In the genomic region with DNA sequence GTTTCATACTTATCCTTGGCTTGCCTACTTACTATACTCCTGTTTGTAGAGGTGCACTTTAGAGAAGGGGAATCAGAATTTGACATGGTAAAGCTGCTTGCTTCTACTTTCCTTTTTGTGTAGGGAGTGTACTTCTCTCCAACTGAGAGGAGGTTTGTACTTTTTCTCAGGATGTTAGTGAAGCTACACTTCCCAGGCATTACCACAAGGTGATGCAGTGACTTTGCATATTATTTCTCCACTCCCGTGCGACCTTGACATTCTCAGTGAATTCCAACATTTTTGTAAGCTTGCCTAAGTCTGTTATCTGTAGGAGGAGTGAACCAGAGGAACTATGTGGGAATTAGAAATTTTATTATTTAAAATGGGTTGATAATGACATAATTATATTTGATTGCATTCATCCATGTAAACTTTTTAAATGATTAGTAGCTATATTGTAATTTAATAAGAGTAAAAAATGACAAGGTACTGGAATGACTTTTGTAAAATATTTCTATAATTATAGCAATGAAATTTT, we compare ENCODE assay signal across 9 cellular contexts. TPM values are rescaled to one million over a fixed set of nuclear protein-coding genes. Genes with fewer than 3 reads are reported as not detected.
DNase-seq lines count a peak whose midpoint lies in the region; ATAC-seq and TF ChIP-seq lines count a peak whose summit lies in the region.
"Had no signal": no experiment of that assay in that cellular context is flagged by ENCODE, and none has a peak within 500 bp of the region (broad histone marks: within the 10 kb centered on the region; RNA-seq: fewer than 3 reads in every experiment).

No MANE protein-coding gene starts in this region.

- H3K27ac Mint-ChIP-seq in glutamatergic neuron (ENCODE audit: unreplicated experiment): no peak overlapping the region
- H3K27ac Mint-ChIP-seq: dendritic cell treated with granulocyte-macrophage colony-stimulating factor and Interleukin-4, amounts not matched to agents 40 ng/mL and 50 ng/mL, for 4 days had no signal

- H3K4me3 ChIP-seq in suprapubic skin: no peak overlapping the region

- H3K4me3 Mint-ChIP-seq in glutamatergic neuron (ENCODE audit: unreplicated experiment): no peak overlapping the region
- H3K4me3 Mint-ChIP-seq: dendritic cell treated with granulocyte-macrophage colony-stimulating factor and Interleukin-4, amounts not matched to agents 40 ng/mL and 50 ng/mL, for 4 days had no signal

- H3K4me1 Mint-ChIP-seq in glutamatergic neuron (ENCODE audit: low read depth, unreplicated experiment): peaks cover 20% of the 10 kb centered on the region

- H3K9me3 ChIP-seq in suprapubic skin: no peaks in the 10 kb centered on the region

- no peaks in the 10 kb centered on the region for H3K27me3 ChIP-seq in suprapubic skin

- peak; percentile 46 for TF ChIP-seq CTCF in glutamatergic neuron (IDR thresholded peaks at IDR 0.05; ENCODE audit: partially characterized antibody, unreplicated experiment)
- peak; percentile 37 to 39 for TF ChIP-seq CTCF in suprapubic skin (IDR thresholded peaks at IDR 0.05)

- TF ChIP-seq POLR2A in suprapubic skin (IDR thresholded peaks at IDR 0.05): no peak

- no peak overlapping the region for H3K27ac ChIP-seq in suprapubic skin

- no peaks in the 10 kb centered on the region for H3K27me3 Mint-ChIP-seq in glutamatergic neuron (ENCODE audit: unreplicated experiment)
- H3K27me3 Mint-ChIP-seq: dendritic cell treated with granulocyte-macrophage colony-stimulating factor and Interleukin-4, amounts not matched to agents 40 ng/mL and 50 ng/mL, for 4 days had no signal

- TF ChIP-seq EP300 in suprapubic skin (IDR thresholded peaks at IDR 0.05): no peak

- DNase-seq in NCI-H748 (lab: John Stamatoyannopoulos, UW; ENCODE audit: unreplicated experiment) (peak; percentile 24), NCI-H748 treated with DMSO at 0.1 percent for 48 hours (lab: John Stamatoyannopoulos, UW) (no peak), HuH-7.5 (ENCODE audit: low spot score) (peak; percentile 46), SW480 (ENCODE audit: low spot score) (peak; percentile 69), glutamatergic neuron (no peak), suprapubic skin (ENCODE audit: low spot score in 2 of 2) (no peak)
- DNase-seq in stimulated activated CD4-positive, alpha-beta T cell treated with anti-CD3 and anti-CD28 coated beads, Interleukin-1b, Interleukin-23, amount 100 ng/mL, for 48 hours: no peak

- peaks cover 16% of the 10 kb centered on the region for H3K36me3 ChIP-seq in suprapubic skin

- 3% methylated on average over 2 of the region's 2 CpGs for WGBS in suprapubic skin

- H3K36me3 Mint-ChIP-seq in glutamatergic neuron (ENCODE audit: unreplicated experiment): no peaks in the 10 kb centered on the region

- H3K4me1 ChIP-seq in suprapubic skin: peaks cover 50% of the 10 kb centered on the region

- ATAC-seq in GM21717 (IDR thresholded peaks at IDR 0.05; ENCODE audit: unreplicated experiment): no peak

- H3K9me3 Mint-ChIP-seq in glutamatergic neuron (ENCODE audit: unreplicated experiment): no peaks in the 10 kb centered on the region
- H3K9me3 Mint-ChIP-seq: dendritic cell treated with granulocyte-macrophage colony-stimulating factor and Interleukin-4, amounts not matched to agents 40 ng/mL and 50 ng/mL, for 4 days had no signal

RNA-seq across cellular contexts. Expression of a gene that starts 5.2 kb away (rescaled TPM):
- total RNA-seq in glutamatergic neuron (ENCODE audit: unreplicated experiment) (103 TPM), suprapubic skin (10 to 100 TPM; 67.5 to 98.3 (median 84.5) TPM)

Comparison
In these comparisons a context has a peak if more than half of its experiments do, and no peak if none do; other contexts are left out.
1. DNase-seq: peak in NCI-H748 (single experiment), HuH-7.5 (single experiment) and SW480 (single experiment); none in NCI-H748 treated with DMSO at 0.1 percent for 48 hours (single experiment), glutamatergic neuron (single experiment), suprapubic skin (0 of 2) and stimulated activated CD4-positive, alpha-beta T cell treated with anti-CD3 and anti-CD28 coated beads, Interleukin-1b, Interleukin-23, amount 100 ng/mL, for 48 hours (single experiment).